1 cellular context compared by ENCODE assay signal in genomic region chr5:18050344-18050743, GRCh38.
TF ChIP-seq lines count a peak whose summit lies in the region.

No MANE protein-coding gene starts in this region.

TF ChIP-seq in K562, 482 proteins besides CTCF, POLR2A, EP300 and RAD21 (continued from another document):
- TF ChIP-seq ZNF407 (IDR thresholded peaks at IDR 0.05; ENCODE audit: low read depth) (no peak), MIER1 (IDR thresholded peaks at IDR 0.05; ENCODE audit: low read depth) (no peak), MYC (IDR thresholded peaks at IDR 0.05; ENCODE audit: low read depth, low read length) (no peak), MYC (CRISPR knock-in tag; IDR thresholded peaks at IDR 0.05; ENCODE audit: borderline replicate concordance, low read depth) (no peak), ATF2 (CRISPR knock-in tag; IDR thresholded peaks at IDR 0.05) (no peak), NCOA6 (IDR thresholded peaks at IDR 0.05) (no peak), ATF1 (CRISPR knock-in tag; IDR thresholded peaks at IDR 0.05) (no peak), ATF1 (tag; IDR thresholded peaks at IDR 0.05) (no peak), C11orf30 (IDR thresholded peaks at IDR 0.05; ENCODE audit: low read depth) (peak; percentile 77), NFATC3 (IDR thresholded peaks at IDR 0.05) (no peak), POLR2H (tag; IDR thresholded peaks at IDR 0.05; ENCODE audit: low read depth) (no peak), ZNF316 (IDR thresholded peaks at IDR 0.05) (peak; percentile 94), TAF1 (IDR thresholded peaks at IDR 0.05; ENCODE audit: control insufficient read depth, extremely low read depth, insufficient read depth, low read length, severe bottlenecking) (no peak), ZNF57 (CRISPR knock-in tag; IDR thresholded peaks at IDR 0.05) (no peak), TGIF2 (CRISPR knock-in tag; IDR thresholded peaks at IDR 0.05) (no peak), STAT6 (CRISPR knock-in tag; IDR thresholded peaks at IDR 0.05) (no peak), TEAD4 (IDR thresholded peaks at IDR 0.05; ENCODE audit: low read length) (no peak), TEAD4 (CRISPR knock-in tag; IDR thresholded peaks at IDR 0.05; ENCODE audit: borderline replicate concordance) (no peak), ZNF695 (CRISPR knock-in tag; IDR thresholded peaks at IDR 0.05) (no peak)
- TF ChIP-seq, protein P1, sequence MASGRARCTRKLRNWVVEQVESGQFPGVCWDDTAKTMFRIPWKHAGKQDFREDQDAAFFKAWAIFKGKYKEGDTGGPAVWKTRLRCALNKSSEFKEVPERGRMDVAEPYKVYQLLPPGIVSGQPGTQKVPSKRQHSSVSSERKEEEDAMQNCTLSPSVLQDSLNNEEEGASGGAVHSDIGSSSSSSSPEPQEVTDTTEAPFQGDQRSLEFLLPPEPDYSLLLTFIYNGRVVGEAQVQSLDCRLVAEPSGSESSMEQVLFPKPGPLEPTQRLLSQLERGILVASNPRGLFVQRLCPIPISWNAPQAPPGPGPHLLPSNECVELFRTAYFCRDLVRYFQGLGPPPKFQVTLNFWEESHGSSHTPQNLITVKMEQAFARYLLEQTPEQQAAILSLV (tag; IDR thresholded peaks at IDR 0.05) = no peak
